22 cellular contexts compared by ENCODE assay signal in genomic region chr16:90031186-90031930, GRCh38. TPM values are rescaled to one million over a fixed set of nuclear protein-coding genes. Genes with fewer than 3 reads are reported as not detected.
DNase-seq lines count a peak whose midpoint lies in the region; ATAC-seq and TF ChIP-seq lines count a peak whose summit lies in the region.
"Had no signal": no experiment of that assay in that cellular context is flagged by ENCODE, and none has a peak within 500 bp of the region (broad histone marks: within the 10 kb centered on the region; RNA-seq: fewer than 3 reads in every experiment).

No MANE protein-coding gene starts in this region.

- TF ChIP-seq RAD21 in IMR-90 (IDR thresholded peaks at IDR 0.05; ENCODE audit: low read length), result no peak

- no peak overlapping the region for H4K91ac ChIP-seq in IMR-90 (ENCODE audit: insufficient read depth, low read depth, low read length)
- no peak overlapping the region for H4K91ac ChIP-seq in neuronal stem cell (ENCODE audit: low read depth, low read length, poor library complexity)

- H2BK12ac ChIP-seq in neuronal stem cell (ENCODE audit: low read length), result no peak overlapping the region

- no peaks in the 10 kb centered on the region for H3K79me2 ChIP-seq in GM23338 (replicated peaks; ENCODE audit: insufficient read depth)

- DNase-seq in activated CD4-positive, alpha-beta T cell treated with anti-CD3 and anti-CD28 coated beads for 36 hours, result no peak
- no peak for DNase-seq in activated CD4-positive, alpha-beta T cell treated with anti-CD3 and anti-CD28 coated beads, Interleukin-2, amount 50 U/mL, for 48 hours
- DNase-seq in IMR-90, result no peak
- DNase-seq in activated T-helper 2 cell treated with anti-CD3 and anti-CD28 coated beads, Interferon-gamma antibody, Interleukin-2, Interleukin-4, amounts not matched to agents 10 μg/mL and 5 μg/mL and 100 μg/mL, durations not matched to agents 14 hours and 24 hours and 36 hours (ENCODE audit: low spot score), result no peak
- DNase-seq in neuronal stem cell (ENCODE audit: low spot score), result no peak
- no peak for DNase-seq in GM23338 (ENCODE audit: low spot score)
- no peak for DNase-seq in effector CD8-positive, alpha-beta T cell (lab: John Stamatoyannopoulos, UW)
- DNase-seq: body of pancreas; CD4-positive, alpha-beta memory T cell; esophagus squamous epithelium; heart right ventricle; kidney; NCI-H1417; NK-92 treated with Interleukin-12 subunit alpha and Interleukin-12 subunit beta, amount 100 ng/mL, for 24 hours; stimulated activated naive CD4-positive, alpha-beta T cell had no signal

- H4K8ac ChIP-seq in IMR-90 (ENCODE audit: low read depth in 2 of 2, low read length in 2 of 2), result no peak overlapping the region
- H4K8ac ChIP-seq in neuronal stem cell (ENCODE audit: low read depth, low read length), result no peak overlapping the region

- H3K4me3 ChIP-seq in IMR-90 (ENCODE audit: insufficient read depth, low read depth, low read length) (no peak overlapping the region), neuronal stem cell (ENCODE audit: low read length in 2 of 2) (peak overlapping the region in 1 of 2 donors; percentile 76), GM23338 (no peak overlapping the region)
- H3K4me3 ChIP-seq: body of pancreas, dorsolateral prefrontal cortex, esophagus squamous epithelium, GM12878, HAP-1, heart right ventricle, pancreas, skin epidermis had no signal

- H2BK15ac ChIP-seq in IMR-90 (ENCODE audit: low read depth, low read length), result no peak overlapping the region
- no peak overlapping the region for H2BK15ac ChIP-seq in neuronal stem cell (ENCODE audit: low read length)

- no peak overlapping the region for H2AK5ac ChIP-seq in IMR-90 (ENCODE audit: low read depth, low read length)
- no peak overlapping the region for H2AK5ac ChIP-seq in neuronal stem cell (ENCODE audit: low read depth, low read length)

- H3K4me1 Mint-ChIP-seq in activated CD4-positive, alpha-beta T cell treated with anti-CD3 and anti-CD28 coated beads for 36 hours, result peaks cover 1% of the 10 kb centered on the region
- H3K4me1 Mint-ChIP-seq in activated T-helper 2 cell treated with anti-CD3 and anti-CD28 coated beads, Interferon-gamma antibody, Interleukin-2, Interleukin-4, amounts not matched to agents 10 μg/mL and 5 μg/mL and 100 μg/mL, durations not matched to agents 14 hours and 24 hours and 36 hours (ENCODE audit: low read depth), result peaks cover 2% of the 10 kb centered on the region
- peaks cover 7% of the 10 kb centered on the region for H3K4me1 Mint-ChIP-seq in GM23338

- H3K9me2 ChIP-seq in GM23338 (ENCODE audit: insufficient read depth), result no peaks in the 10 kb centered on the region

- H3K9me3 ChIP-seq in IMR-90 (ENCODE audit: control insufficient read depth, insufficient read depth, low read length), result no peaks in the 10 kb centered on the region
- H3K9me3 ChIP-seq in neuronal stem cell (replicated peaks in 1 of 2; ENCODE audit: control insufficient read depth in 2 of 2, insufficient read depth in 1 of 2, low read depth in 1 of 2, low read length in 2 of 2), result peaks cover 0 to 12% of the 10 kb centered on the region in 2 donors
- H3K9me3 ChIP-seq: body of pancreas, esophagus squamous epithelium, HAP-1, heart right ventricle, pancreas had no signal

- H3K9me1 ChIP-seq in IMR-90 (ENCODE audit: insufficient read depth, low read length), result peaks cover 11% of the 10 kb centered on the region

- H2BK20ac ChIP-seq in IMR-90 (ENCODE audit: low read depth, low read length), result no peak overlapping the region

- H3K4me2 ChIP-seq in IMR-90 (ENCODE audit: low read depth, low read length), result no peak overlapping the region
- no peak overlapping the region for H3K4me2 ChIP-seq in neuronal stem cell (ENCODE audit: insufficient read depth, low read length, poor library complexity, severe bottlenecking)
- H3K4me2 ChIP-seq in GM23338, result no peak overlapping the region

- H3F3A ChIP-seq in GM23338 (replicated peaks; ENCODE audit: low read depth), result 0 out of 2 replicates have a peak, but pooled peaks cover 2% of the 10 kb centered on the region

- H3K23ac ChIP-seq in IMR-90 (ENCODE audit: low read depth, low read length), result no peak overlapping the region
- H3K23ac ChIP-seq in neuronal stem cell (ENCODE audit: low read depth, low read length, poor library complexity), result peak overlapping the region; percentile 26

- BruUV-seq in IMR-90 (replicated peaks; lab: Mats Ljungman, UMichigan), result no TSS peak

- POLR2A ChIA-PET in activated CD4-positive, alpha-beta T cell treated with anti-CD3 and anti-CD28 coated beads for 36 hours (lab: Charles Lee), result interaction anchor here (0.6 kb wide), 1 partner anchor 10 kb away, joined by 5 read pairs; no protein-coding TSS in a partner anchor
- POLR2A ChIA-PET in IMR-90 (lab: Charles Lee; ENCODE audit: unreplicated experiment), result no interaction called here

- H3K4me1 ChIP-seq in IMR-90 (ENCODE audit: control insufficient read depth, insufficient read depth, low read length) (no peaks in the 10 kb centered on the region), neuronal stem cell (ENCODE audit: control insufficient read depth in 2 of 2, insufficient read depth in 1 of 2, low read depth in 1 of 2, low read length in 2 of 2) (peaks cover 0 to 3% of the 10 kb centered on the region in 2 donors), GM23338 (ENCODE audit: insufficient read depth) (no peaks in the 10 kb centered on the region)
- H3K4me1 ChIP-seq: body of pancreas, esophagus squamous epithelium, HAP-1, heart right ventricle, pancreas had no signal

- H2AFZ ChIP-seq in IMR-90 (replicated peaks; ENCODE audit: low read length, poor library complexity) (peak overlapping the region; percentile 69), neuronal stem cell (ENCODE audit: low read length) (no peak overlapping the region), GM23338 (no peak overlapping the region)

- intact Hi-C loops in activated CD4-positive, alpha-beta T cell treated with anti-CD3 and anti-CD28 coated beads for 36 hours (cut with DNase I, micrococcal nuclease), result no loop called here
- intact Hi-C loops in IMR-90 (cut with micrococcal nuclease), result no loop called here
- intact Hi-C loops in activated T-helper 2 cell treated with anti-CD3 and anti-CD28 coated beads, Interferon-gamma antibody, Interleukin-2, Interleukin-4, amounts not matched to agents 10 μg/mL and 5 μg/mL and 100 μg/mL, durations not matched to agents 14 hours and 24 hours and 36 hours (cut with micrococcal nuclease), result loop anchor here (5.0 kb wide), 1 partner anchor 46 kb away; the partner anchor contains the start of gene PRDM7

- CTCF ChIA-PET in activated CD4-positive, alpha-beta T cell treated with anti-CD3 and anti-CD28 coated beads for 36 hours (lab: Charles Lee), result interaction anchor here (0.9 to 1.0 kb wide), 2 partner anchors 17 to 51 kb away, joined by 3 to 4 read pairs; no protein-coding TSS in a partner anchor
- CTCF ChIA-PET in IMR-90 (lab: Yijun Ruan, JAX), result no interaction called here

- no peak overlapping the region for H4K5ac ChIP-seq in IMR-90 (ENCODE audit: low read depth, low read length)

- H3K27me3 ChIP-seq in IMR-90 (ENCODE audit: control insufficient read depth, insufficient read depth, low read length) (no peaks in the 10 kb centered on the region), neuronal stem cell (ENCODE audit: control insufficient read depth in 3 of 3, insufficient read depth in 3 of 3, low read depth in 1 of 3, low read length in 3 of 3) (no peaks in the 10 kb centered on the region), GM23338 (ENCODE audit: insufficient read depth) (no peaks in the 10 kb centered on the region)
- H3K27me3 ChIP-seq: body of pancreas, dorsolateral prefrontal cortex, esophagus squamous epithelium, heart right ventricle, pancreas had no signal

- no peak overlapping the region for H2BK5ac ChIP-seq in IMR-90 (ENCODE audit: low read depth, low read length, poor library complexity, severe bottlenecking)
- H2BK5ac ChIP-seq in neuronal stem cell (ENCODE audit: low read length), result no peak overlapping the region

- no peak for TF ChIP-seq CTCF in IMR-90 (conservative IDR thresholded peaks at IDR 0.05; ENCODE audit: low read depth, low read length)
- no peak for TF ChIP-seq CTCF in GM23338 (conservative IDR thresholded peaks at IDR 0.05; ENCODE audit: low read depth in 2 of 2)

- H3K9ac ChIP-seq in IMR-90 (ENCODE audit: low read depth, low read length) (no peak overlapping the region), neuronal stem cell (ENCODE audit: low read depth, low read length, poor library complexity) (peak overlapping the region; percentile 53)

- H3K27ac ChIP-seq in IMR-90 (ENCODE audit: insufficient read depth, low read length), result no peak overlapping the region
- no peak overlapping the region for H3K27ac ChIP-seq in neuronal stem cell (replicated peaks; ENCODE audit: low read length)
- no peak overlapping the region for H3K27ac ChIP-seq in GM23338 (ENCODE audit: low read depth)
- H3K27ac ChIP-seq: body of pancreas, heart right ventricle, pancreas, skin epidermis had no signal

- peaks cover 6% of the 10 kb centered on the region for H3K9me3 Mint-ChIP-seq in activated CD4-positive, alpha-beta T cell treated with anti-CD3 and anti-CD28 coated beads for 36 hours (ENCODE audit: low read depth)
- H3K9me3 Mint-ChIP-seq in activated T-helper 2 cell treated with anti-CD3 and anti-CD28 coated beads, Interferon-gamma antibody, Interleukin-2, Interleukin-4, amounts not matched to agents 10 μg/mL and 5 μg/mL and 100 μg/mL, durations not matched to agents 14 hours and 24 hours and 36 hours, result peaks cover 6% of the 10 kb centered on the region
- no peaks in the 10 kb centered on the region; the same call in 2 of the 3 replicates for H3K9me3 Mint-ChIP-seq in GM23338
- H3K9me3 Mint-ChIP-seq: CD4-positive, alpha-beta memory T cell had no signal

- no peak for TF ChIP-seq POLR2A in IMR-90 (IDR thresholded peaks at IDR 0.05; ENCODE audit: low read depth, low read length)

- peak overlapping the region; percentile 47 for H3K27ac Mint-ChIP-seq in activated CD4-positive, alpha-beta T cell treated with anti-CD3 and anti-CD28 coated beads for 36 hours
- H3K27ac Mint-ChIP-seq in activated T-helper 2 cell treated with anti-CD3 and anti-CD28 coated beads, Interferon-gamma antibody, Interleukin-2, Interleukin-4, amounts not matched to agents 10 μg/mL and 5 μg/mL and 100 μg/mL, durations not matched to agents 14 hours and 24 hours and 36 hours, result peak overlapping the region; percentile 51
- no peak overlapping the region for H3K27ac Mint-ChIP-seq in GM23338

- H4K20me1 ChIP-seq in IMR-90 (ENCODE audit: insufficient read depth, low read length), result peaks cover 18% of the 10 kb centered on the region
- H4K20me1 ChIP-seq in GM23338 (replicated peaks; ENCODE audit: insufficient read depth), result no peaks in the 10 kb centered on the region

- peaks cover 14% of the 10 kb centered on the region for H3K36me3 Mint-ChIP-seq in activated CD4-positive, alpha-beta T cell treated with anti-CD3 and anti-CD28 coated beads for 36 hours (ENCODE audit: low read depth)
- no peaks in the 10 kb centered on the region for H3K36me3 Mint-ChIP-seq in activated T-helper 2 cell treated with anti-CD3 and anti-CD28 coated beads, Interferon-gamma antibody, Interleukin-2, Interleukin-4, amounts not matched to agents 10 μg/mL and 5 μg/mL and 100 μg/mL, durations not matched to agents 14 hours and 24 hours and 36 hours (ENCODE audit: low read depth)
- peaks cover 50% of the 10 kb centered on the region for H3K36me3 Mint-ChIP-seq in GM23338 (ENCODE audit: low read depth)

- H2BK120ac ChIP-seq in IMR-90 (ENCODE audit: low read depth, low read length) (no peak overlapping the region), neuronal stem cell (ENCODE audit: low read depth, low read length) (no peak overlapping the region)

- H2AK9ac ChIP-seq in IMR-90 (replicated peaks; ENCODE audit: low read depth, low read length, poor library complexity), result peak overlapping the region; percentile 69

- H3K79me1 ChIP-seq in IMR-90 (ENCODE audit: low read depth in 1 of 2, low read length in 2 of 2), result peaks cover 1 to 12% of the 10 kb centered on the region in 2 experiments; a peak in 3 of 4 replicates
- no peaks in the 10 kb centered on the region for H3K79me1 ChIP-seq in neuronal stem cell (ENCODE audit: low read depth, low read length)

- no peaks in the 10 kb centered on the region for H3K27me3 Mint-ChIP-seq in activated CD4-positive, alpha-beta T cell treated with anti-CD3 and anti-CD28 coated beads for 36 hours
- no peaks in the 10 kb centered on the region for H3K27me3 Mint-ChIP-seq in activated T-helper 2 cell treated with anti-CD3 and anti-CD28 coated beads, Interferon-gamma antibody, Interleukin-2, Interleukin-4, amounts not matched to agents 10 μg/mL and 5 μg/mL and 100 μg/mL, durations not matched to agents 14 hours and 24 hours and 36 hours (ENCODE audit: low read depth)
- H3K27me3 Mint-ChIP-seq in GM23338 (ENCODE audit: insufficient read depth, low read depth, poor library complexity), result peaks cover 10% of the 10 kb centered on the region
- H3K27me3 Mint-ChIP-seq: CD4-positive, alpha-beta memory T cell had no signal

- H3K14ac ChIP-seq in IMR-90 (replicated peaks; ENCODE audit: low read depth, low read length), result no peak overlapping the region
- H3K14ac ChIP-seq in neuronal stem cell (ENCODE audit: low read length), result peak overlapping the region; percentile 3

- WGBS in IMR-90 (ENCODE audit: extremely low coverage in 2 of 2, insufficient read length in 1 of 2), 2 experiments, result 100% methylated on average over 2 of the region's 19 CpGs; no CpG with 5 or more reads in 1 of the 2 experiments
- WGBS in neuronal stem cell (ENCODE audit: extremely low coverage in 2 of 2, insufficient read length in 2 of 2, insufficient replicate concordance in 1 of 2), 2 donors, result no CpG with 5 or more reads among the region's 19 CpGs

- H3K36me3 ChIP-seq in IMR-90 (ENCODE audit: control insufficient read depth, insufficient read depth, low read length) (peaks cover 34% of the 10 kb centered on the region), neuronal stem cell (replicated peaks in 1 of 2; ENCODE audit: control insufficient read depth in 2 of 2, insufficient read depth in 2 of 2, low read length in 2 of 2) (peaks cover 0 to 9% of the 10 kb centered on the region in 2 donors), GM23338 (ENCODE audit: insufficient read depth) (no peaks in the 10 kb centered on the region; the same call in 1 of the 2 replicates)

- ATAC-seq in activated CD4-positive, alpha-beta T cell treated with anti-CD3 and anti-CD28 coated beads for 36 hours, result peak; percentile 44
- peak; percentile 7 for ATAC-seq in IMR-90 (ENCODE audit: low read depth)
- no peak for ATAC-seq in GM18511 (IDR thresholded peaks at IDR 0.05; ENCODE audit: unreplicated experiment)
- no peak for ATAC-seq in GM23338
- ATAC-seq: GM12878 had no signal

- peak overlapping the region; percentile 22 for H3K4me3 Mint-ChIP-seq in activated CD4-positive, alpha-beta T cell treated with anti-CD3 and anti-CD28 coated beads for 36 hours
- H3K4me3 Mint-ChIP-seq in activated T-helper 2 cell treated with anti-CD3 and anti-CD28 coated beads, Interferon-gamma antibody, Interleukin-2, Interleukin-4, amounts not matched to agents 10 μg/mL and 5 μg/mL and 100 μg/mL, durations not matched to agents 14 hours and 24 hours and 36 hours (ENCODE audit: low read depth), result no peak overlapping the region
- no peak overlapping the region for H3K4me3 Mint-ChIP-seq in GM23338
- H3K4me3 Mint-ChIP-seq: CD4-positive, alpha-beta memory T cell had no signal

- H3K56ac ChIP-seq in IMR-90 (ENCODE audit: extremely low read depth, insufficient read depth, low read length), result no peak overlapping the region

- H3K18ac ChIP-seq in IMR-90 (ENCODE audit: low read depth, low read length), result no peak overlapping the region
- H3K18ac ChIP-seq in neuronal stem cell (ENCODE audit: low read length), result no peak overlapping the region

- H3K4ac ChIP-seq in IMR-90 (ENCODE audit: low read depth, low read length) (no peak overlapping the region), neuronal stem cell (ENCODE audit: low read length) (no peak overlapping the region)

- dilution Hi-C loops in IMR-90 (cut with HindIII; ENCODE audit: low sequenced_read_pairs, unreplicated experiment), result no loop called here

- in situ Hi-C loops in IMR-90 (cut with MboI; ENCODE audit: low sequenced_read_pairs), result no loop called here

RNA-seq across cellular contexts. Expression of gene DBNDD1, which starts 12.1 kb away (rescaled TPM):
- 1 to 10 TPM; 1.2 to 1.5 TPM for total RNA-seq in activated CD4-positive, alpha-beta T cell treated with anti-CD3 and anti-CD28 coated beads for 36 hours
- 3.1 and 3.4 TPM in 2 replicates for total RNA-seq in IMR-90 (2012; rRNA removed)
- 23.0 and 26.2 TPM in 2 replicates for polyA plus RNA-seq in IMR-90 (2012; rRNA removed)
- polyA plus RNA-seq in IMR-90 (2012; cell fraction: cytosol; rRNA removed), result 14.9 and 31.6 TPM in 2 replicates
- polyA plus RNA-seq in IMR-90 (2012; cell fraction: nucleus; rRNA removed; ENCODE audit: low replicate concordance), result 11.1 and 18.7 TPM in 2 replicates
- 0.43 and 0.69 TPM in 2 replicates for total RNA-seq in activated T-helper 2 cell treated with anti-CD3 and anti-CD28 coated beads, Interferon-gamma antibody, Interleukin-2, Interleukin-4, amounts not matched to agents 10 μg/mL and 5 μg/mL and 100 μg/mL, durations not matched to agents 14 hours and 24 hours and 36 hours
- polyA plus RNA-seq in neuronal stem cell (2013, experiment 1 of 2), result 35.6 TPM
- 34.0 TPM for polyA plus RNA-seq in neuronal stem cell (2013, experiment 2 of 2)
- total RNA-seq in GM23338 (2014; rRNA removed; shearing (Covaris generic)), result 69.2 and 90.8 TPM in 2 replicates
- 62.5 and 63.3 TPM in 2 replicates for polyA plus RNA-seq in GM23338 (2016; fragmentation: Nextera tagmentation; extraction: Ambion mirVana)

RNA-seq across cellular contexts. Expression of gene PRDM7, which starts 45.8 kb away (rescaled TPM):
- not detected for total RNA-seq in activated CD4-positive, alpha-beta T cell treated with anti-CD3 and anti-CD28 coated beads for 36 hours
- not detected in 2 replicates for total RNA-seq in IMR-90 (2012; rRNA removed)
- not detected in 2 replicates for polyA plus RNA-seq in IMR-90 (2012; rRNA removed)
- polyA plus RNA-seq in IMR-90 (2012; cell fraction: cytosol; rRNA removed), result not detected in 2 replicates
- polyA plus RNA-seq in IMR-90 (2012; cell fraction: nucleus; rRNA removed; ENCODE audit: low replicate concordance), result 0.03 TPM in 1 of 2 replicates, not detected in the other
- total RNA-seq in activated T-helper 2 cell treated with anti-CD3 and anti-CD28 coated beads, Interferon-gamma antibody, Interleukin-2, Interleukin-4, amounts not matched to agents 10 μg/mL and 5 μg/mL and 100 μg/mL, durations not matched to agents 14 hours and 24 hours and 36 hours, result not detected in 2 replicates
- polyA plus RNA-seq in neuronal stem cell (2013, experiment 1 of 2), result not detected
- 0.01 TPM for polyA plus RNA-seq in neuronal stem cell (2013, experiment 2 of 2)
- not detected in 2 replicates for total RNA-seq in GM23338 (2014; rRNA removed; shearing (Covaris generic))
- 0.08 TPM in 1 of 2 replicates, not detected in the other for polyA plus RNA-seq in GM23338 (2016; fragmentation: Nextera tagmentation; extraction: Ambion mirVana)
- total RNA-seq: body of pancreas; CD4-positive, alpha-beta memory T cell; dorsolateral prefrontal cortex; esophagus squamous epithelium; GM12878; heart right ventricle; kidney; mononuclear cell; pancreas had no signal
- polyA plus RNA-seq: CD4-positive, alpha-beta memory T cell; GM12878; heart right ventricle; pancreas had no signal

Comparison
In these comparisons a context has a peak if more than half of its experiments do, and no peak if none do; other contexts are left out.
1. ATAC-seq: peak in activated CD4-positive, alpha-beta T cell treated with anti-CD3 and anti-CD28 coated beads for 36 hours (single experiment) and IMR-90 (single experiment); none in GM18511 (single experiment) and GM23338 (single experiment).
2. RNA of gene DBNDD1, which starts 12.1 kb away (total RNA-seq): 69.2 to 90.8 TPM in GM23338; 3.1 to 3.4 TPM in IMR-90, 1.2 to 1.5 TPM in activated CD4-positive, alpha-beta T cell treated with anti-CD3 and anti-CD28 coated beads for 36 hours and 0.43 to 0.69 TPM in activated T-helper 2 cell treated with anti-CD3 and anti-CD28 coated beads, Interferon-gamma antibody, Interleukin-2, Interleukin-4, amounts not matched to agents 10 μg/mL and 5 μg/mL and 100 μg/mL, durations not matched to agents 14 hours and 24 hours and 36 hours; every median in the first group is over 10 times any median in the second.